In the genomic region with DNA sequence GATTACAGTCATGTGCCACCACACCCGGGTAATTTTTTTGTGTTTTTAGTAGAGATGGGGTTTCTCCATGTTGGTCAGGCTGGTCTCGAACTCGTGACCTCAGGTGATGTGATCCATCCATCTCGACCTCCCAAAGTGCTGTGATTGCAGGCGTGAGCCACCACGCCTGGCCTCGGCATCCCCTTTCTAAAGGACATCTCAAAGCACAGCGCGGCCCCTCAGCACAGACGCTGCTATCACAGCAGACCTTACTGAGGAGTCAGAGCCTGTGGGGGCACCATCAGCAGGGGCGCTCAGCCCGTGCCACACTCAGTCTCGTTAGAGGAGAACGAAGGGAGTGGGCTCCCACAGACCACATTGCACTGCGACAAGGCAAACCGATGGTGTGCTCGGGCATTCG, we compare ENCODE assay signal across 22 cellular contexts.
"Had no signal": no experiment of that assay in that cellular context is flagged by ENCODE, and none has a peak within 500 bp of the region (broad histone marks: within the 10 kb centered on the region; RNA-seq: fewer than 3 reads in every experiment).

No MANE protein-coding gene starts in this region.

- DNase-seq: central memory CD4-positive, alpha-beta T cell; colonic mucosa; effector memory CD4-positive, alpha-beta T cell; head of caudate nucleus; left ventricle myocardium inferior; mucosa of descending colon; naive B cell; sigmoid colon; stimulated activated CD4-positive, alpha-beta T cell treated with anti-CD3 and anti-CD28 coated beads, Interleukin-2, amount 100 ng/mL, for 24 hours; stimulated activated CD4-positive, alpha-beta T cell treated with anti-CD3 and anti-CD28 coated beads, Interleukin-4, amount 100 ng/mL, for 24 hours; stimulated activated naive CD4-positive, alpha-beta T cell treated with Interleukin-2 at 50 U/mL for 16 hours; stomach; tibial artery; upper lobe of right lung had no signal

- H3K4me1 Mint-ChIP-seq: naive B cell; stimulated activated effector memory CD8-positive, alpha-beta T cell treated with anti-CD3 and anti-CD28 coated beads, Interleukin-12 subunit alpha, Interleukin-12 subunit beta, amount 100 ng/mL, for 72 hours had no signal

- H3K36me3 ChIP-seq: colonic mucosa, left ventricle myocardium inferior, sigmoid colon, stomach, tibial artery, upper lobe of right lung, vagina had no signal

- H3K36me3 Mint-ChIP-seq: mesothelial cell of epicardium; naive B cell; natural killer cell treated with Interleukin-12 subunit alpha and Interleukin-12 subunit beta and Interleukin-15 and Interleukin-18, amount 100 ng/mL, for 72 hours; stimulated activated effector memory CD8-positive, alpha-beta T cell treated with anti-CD3 and anti-CD28 coated beads, Interleukin-12 subunit alpha, Interleukin-12 subunit beta, amount 100 ng/mL, for 72 hours had no signal

- H3K27ac Mint-ChIP-seq: memory B cell; mesothelial cell of epicardium; natural killer cell treated with Interleukin-12 subunit alpha and Interleukin-12 subunit beta and Interleukin-15 and Interleukin-18, amount 100 ng/mL, for 72 hours; stimulated activated effector memory CD8-positive, alpha-beta T cell treated with anti-CD3 and anti-CD28 coated beads, Interleukin-12 subunit alpha, Interleukin-12 subunit beta, amount 100 ng/mL, for 72 hours had no signal

- H3K4me3 ChIP-seq: colonic mucosa, left ventricle myocardium inferior, lung, mucosa of descending colon, psoas muscle, sigmoid colon, stomach, tibial artery, upper lobe of right lung, vagina had no signal

- H3K9me3 Mint-ChIP-seq: memory B cell; mesothelial cell of epicardium; naive B cell; natural killer cell treated with Interleukin-12 subunit alpha and Interleukin-12 subunit beta and Interleukin-15 and Interleukin-18, amount 100 ng/mL, for 72 hours; neural crest cell; stimulated activated effector memory CD8-positive, alpha-beta T cell treated with anti-CD3 and anti-CD28 coated beads, Interleukin-12 subunit alpha, Interleukin-12 subunit beta, amount 100 ng/mL, for 72 hours had no signal

- H3K27me3 ChIP-seq: colonic mucosa, sigmoid colon, stomach, upper lobe of right lung, vagina had no signal

- H3K27ac ChIP-seq: colonic mucosa, left ventricle myocardium inferior, psoas muscle, sigmoid colon, stomach, tibial artery, upper lobe of right lung, vagina had no signal

- H3K4me1 ChIP-seq: colonic mucosa, left ventricle myocardium inferior, psoas muscle, sigmoid colon, stomach, tibial artery, upper lobe of right lung had no signal

- H3K4me3 Mint-ChIP-seq: memory B cell; mesothelial cell of epicardium; naive B cell; natural killer cell treated with Interleukin-12 subunit alpha and Interleukin-12 subunit beta and Interleukin-15 and Interleukin-18, amount 100 ng/mL, for 72 hours; neural crest cell; stimulated activated effector memory CD8-positive, alpha-beta T cell treated with anti-CD3 and anti-CD28 coated beads, Interleukin-12 subunit alpha, Interleukin-12 subunit beta, amount 100 ng/mL, for 72 hours had no signal

- H3K9me3 ChIP-seq: colonic mucosa, left ventricle myocardium inferior, mucosa of descending colon, psoas muscle, sigmoid colon, stomach, tibial artery, upper lobe of right lung, vagina had no signal

- ATAC-seq: mucosa of descending colon; natural killer cell treated with Interleukin-12 subunit alpha and Interleukin-12 subunit beta and Interleukin-15 and Interleukin-18, amount 100 ng/mL, for 72 hours; psoas muscle; stimulated activated effector memory CD8-positive, alpha-beta T cell treated with anti-CD3 and anti-CD28 coated beads, Interleukin-12 subunit alpha, Interleukin-12 subunit beta, amount 100 ng/mL, for 72 hours; upper lobe of right lung had no signal
